7 cellular contexts compared by ENCODE assay signal in the genomic region with DNA sequence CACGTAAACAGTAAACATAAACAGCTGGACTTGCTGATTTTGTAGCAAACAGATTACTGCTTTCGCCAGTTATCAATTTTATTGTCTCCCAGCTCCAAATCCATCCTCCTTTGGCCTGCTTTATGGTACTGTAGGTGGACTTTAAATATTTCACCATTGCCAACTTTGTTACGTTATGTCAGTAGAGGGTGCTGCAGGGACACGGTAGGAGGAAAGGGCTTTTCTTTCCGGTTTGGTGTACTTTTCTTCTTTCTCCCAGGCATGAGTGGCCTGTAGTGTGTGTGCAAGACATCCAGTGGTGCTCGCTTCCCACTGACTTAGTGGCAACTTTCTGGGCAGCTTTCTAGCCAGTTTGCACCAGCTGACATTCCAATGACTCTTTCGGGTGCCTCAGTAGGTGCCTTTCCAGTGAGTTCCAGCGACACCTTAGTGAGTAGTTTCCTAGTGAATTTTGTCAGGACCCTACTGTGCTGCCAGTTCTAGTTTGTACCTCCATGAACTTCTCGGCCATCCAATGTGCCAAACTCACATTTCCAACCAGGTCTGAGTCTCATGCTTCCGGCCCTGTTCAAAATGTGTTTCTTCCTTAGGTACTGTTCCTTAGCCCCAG.
DNase-seq lines count a peak whose midpoint lies in the region; ATAC-seq and TF ChIP-seq lines count a peak whose summit lies in the region.

No MANE protein-coding gene starts in this region.

- no peak overlapping the region for H3K27ac Mint-ChIP-seq in WTC11
- no peak overlapping the region for H3K27ac Mint-ChIP-seq in activated CD4-positive, alpha-beta memory T cell treated with anti-CD3 and anti-CD28 coated beads for 36 hours

- peaks cover 9% of the 10 kb centered on the region for H3K36me3 Mint-ChIP-seq in WTC11
- no peaks in the 10 kb centered on the region for H3K36me3 Mint-ChIP-seq in activated CD4-positive, alpha-beta memory T cell treated with anti-CD3 and anti-CD28 coated beads for 36 hours

- H3K4me1 Mint-ChIP-seq in WTC11, result no peaks in the 10 kb centered on the region
- no peaks in the 10 kb centered on the region for H3K4me1 Mint-ChIP-seq in activated CD4-positive, alpha-beta memory T cell treated with anti-CD3 and anti-CD28 coated beads for 36 hours (ENCODE audit: low read depth)

- 54% methylated on average over 10 of the region's 10 CpGs for WGBS in lung, 2 donors

- intact Hi-C loops in activated CD4-positive, alpha-beta memory T cell treated with anti-CD3 and anti-CD28 coated beads for 36 hours (cut with micrococcal nuclease), result no loop called here

- ATAC-seq in HG02610 (IDR thresholded peaks at IDR 0.05; ENCODE audit: unreplicated experiment) (peak; percentile 66), WTC11 (peak; percentile 97), lung (ENCODE audit: insufficient read depth, low FRiP score) (peak; percentile 62)
- no peak for ATAC-seq in activated CD4-positive, CD25-positive, alpha-beta regulatory T cell treated with anti-CD3 and anti-CD28 coated beads, Interleukin-2, amount 50 U/mL, for 24 hours

- no peaks in the 10 kb centered on the region for H3K27me3 ChIP-seq in lung (ENCODE audit: control insufficient read depth, insufficient read depth)

- peak; percentile 47 for TF ChIP-seq CTCF in GM12875 (IDR thresholded peaks at IDR 0.05; ENCODE audit: borderline replicate concordance, insufficient read depth, low read depth, low read length)
- TF ChIP-seq CTCF in WTC11 (IDR thresholded peaks at IDR 0.05), result 0 out of 2 replicates have a peak, but pooled peaks have one; percentile 26
- TF ChIP-seq CTCF in lung (IDR thresholded peaks at IDR 0.05; ENCODE audit: control extremely low read depth, extremely low read depth), result peak; percentile 11

- POLR2A ChIA-PET in WTC11 (lab: Charles Lee), result no interaction called here
- POLR2A ChIA-PET in activated CD4-positive, alpha-beta memory T cell treated with anti-CD3 and anti-CD28 coated beads for 36 hours (lab: Charles Lee), result no interaction called here

- no peaks in the 10 kb centered on the region for H3K9me3 ChIP-seq in lung (ENCODE audit: control insufficient read depth in 2 of 2, insufficient read depth in 1 of 2, low read length in 1 of 2)

- CTCF ChIA-PET in WTC11 (lab: Charles Lee), result interaction anchor here (0.6 to 1.2 kb wide), 9 partner anchors 10 to 449 kb away, joined by 3 to 6 read pairs (median 4); no protein-coding TSS in a partner anchor
- CTCF ChIA-PET in activated CD4-positive, alpha-beta memory T cell treated with anti-CD3 and anti-CD28 coated beads for 36 hours (lab: Charles Lee), result interaction anchor here (0.6 kb wide), 2 partner anchors 904 to 1034 kb away, joined by 4 read pairs; no protein-coding TSS in a partner anchor

- no peak overlapping the region for H3K4me3 Mint-ChIP-seq in WTC11
- no peak overlapping the region for H3K4me3 Mint-ChIP-seq in activated CD4-positive, alpha-beta memory T cell treated with anti-CD3 and anti-CD28 coated beads for 36 hours

- DNase-seq in NCI-H187 (lab: John Stamatoyannopoulos, UW), result peak; percentile 3 to 26
- DNase-seq in WTC11 (ENCODE audit: low spot score), result peak; percentile 23
- DNase-seq in lung (ENCODE audit: low spot score), result no peak
- no peak for DNase-seq in activated CD4-positive, alpha-beta memory T cell treated with anti-CD3 and anti-CD28 coated beads for 36 hours

- no peaks in the 10 kb centered on the region for H3K4me1 ChIP-seq in lung (ENCODE audit: control insufficient read depth in 2 of 2, insufficient read depth in 2 of 2, low read length in 2 of 2)

- no peak overlapping the region for H3K27ac ChIP-seq in lung (ENCODE audit: low read depth in 1 of 2, low read length in 1 of 2)

- H3K36me3 ChIP-seq in lung (ENCODE audit: control insufficient read depth in 2 of 2, insufficient read depth in 2 of 2, low read length in 2 of 2), result no peaks in the 10 kb centered on the region

- no peaks in the 10 kb centered on the region for H3K27me3 Mint-ChIP-seq in WTC11 (ENCODE audit: low read depth)
- no peaks in the 10 kb centered on the region for H3K27me3 Mint-ChIP-seq in activated CD4-positive, alpha-beta memory T cell treated with anti-CD3 and anti-CD28 coated beads for 36 hours

- H3K4me3 ChIP-seq in GM12875 (ENCODE audit: low read depth, low read length) (no peak overlapping the region), lung (no peak overlapping the region)

- H3K9me3 Mint-ChIP-seq in WTC11, result peaks cover 34% of the 10 kb centered on the region
- H3K9me3 Mint-ChIP-seq in activated CD4-positive, alpha-beta memory T cell treated with anti-CD3 and anti-CD28 coated beads for 36 hours, result peaks cover 25% of the 10 kb centered on the region

TF ChIP-seq in WTC11, 78 proteins besides CTCF, POLR2A, EP300 and RAD21:
- TF ChIP-seq JAZF1 (CRISPR knock-in tag; IDR thresholded peaks at IDR 0.05) (no peak), RORB (CRISPR knock-in tag; IDR thresholded peaks at IDR 0.05) (no peak), ATF1 (CRISPR knock-in tag; IDR thresholded peaks at IDR 0.05) (no peak), ZNF671 (CRISPR knock-in tag; IDR thresholded peaks at IDR 0.05) (no peak), KAT7 (CRISPR knock-in tag; IDR thresholded peaks at IDR 0.05; ENCODE audit: borderline replicate concordance) (no peak)
- TF ChIP-seq, protein P1, sequence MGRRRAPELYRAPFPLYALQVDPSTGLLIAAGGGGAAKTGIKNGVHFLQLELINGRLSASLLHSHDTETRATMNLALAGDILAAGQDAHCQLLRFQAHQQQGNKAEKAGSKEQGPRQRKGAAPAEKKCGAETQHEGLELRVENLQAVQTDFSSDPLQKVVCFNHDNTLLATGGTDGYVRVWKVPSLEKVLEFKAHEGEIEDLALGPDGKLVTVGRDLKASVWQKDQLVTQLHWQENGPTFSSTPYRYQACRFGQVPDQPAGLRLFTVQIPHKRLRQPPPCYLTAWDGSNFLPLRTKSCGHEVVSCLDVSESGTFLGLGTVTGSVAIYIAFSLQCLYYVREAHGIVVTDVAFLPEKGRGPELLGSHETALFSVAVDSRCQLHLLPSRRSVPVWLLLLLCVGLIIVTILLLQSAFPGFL (CRISPR knock-in tag; IDR thresholded peaks at IDR 0.05; ENCODE audit: borderline replicate concordance), result no peak

Comparison
In these comparisons a context has a peak if more than half of its experiments do, and no peak if none do; other contexts are left out.
1. ATAC-seq: peak in HG02610 (single experiment), WTC11 (single experiment) and lung (single experiment); none in activated CD4-positive, CD25-positive, alpha-beta regulatory T cell treated with anti-CD3 and anti-CD28 coated beads, Interleukin-2, amount 50 U/mL, for 24 hours (0 of 2).
2. DNase-seq: peak in NCI-H187 (2 of 2) and WTC11 (single experiment); none in lung (single experiment) and activated CD4-positive, alpha-beta memory T cell treated with anti-CD3 and anti-CD28 coated beads for 36 hours (single experiment).
3. Peak in every context shown above with its lines, with median percentiles within 50 percentile points of each other: CTCF ChIP-seq.